Comparison of ENCODE assay signal across 2 cellular contexts in the genomic region with DNA sequence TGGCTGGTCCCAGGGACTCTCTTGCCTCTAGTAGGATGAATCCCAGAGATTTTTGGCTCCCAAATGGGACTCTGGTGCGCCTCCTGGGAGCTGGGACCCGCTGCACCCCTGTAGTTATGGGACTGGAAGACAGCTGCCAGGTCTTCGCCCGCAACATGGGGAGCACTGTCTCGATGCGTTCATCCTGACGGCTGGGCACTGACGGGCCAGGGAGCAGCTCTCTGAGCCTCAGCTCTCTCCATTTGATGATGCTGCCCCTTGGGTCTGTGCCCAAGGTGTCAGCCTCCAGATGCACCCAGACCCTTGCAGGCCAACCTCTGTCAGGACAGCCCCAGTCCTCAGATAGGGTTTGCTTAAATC.
TF ChIP-seq lines count a peak whose summit lies in the region.

No MANE protein-coding gene starts in this region.

TF ChIP-seq in IMR-90, 13 proteins besides CTCF, POLR2A, EP300 and RAD21:
- no peak for TF ChIP-seq MXI1 (IDR thresholded peaks at IDR 0.05; ENCODE audit: borderline replicate concordance, low read depth, low read length)
- no peak for TF ChIP-seq SMC3 (IDR thresholded peaks at IDR 0.05; ENCODE audit: low read depth, low read length)
- TF ChIP-seq RCOR1 (IDR thresholded peaks at IDR 0.05; ENCODE audit: insufficient replicate concordance, low read length), result no peak
- no peak for TF ChIP-seq CHD1 (IDR thresholded peaks at IDR 0.05; ENCODE audit: low read depth, low read length)
- TF ChIP-seq, protein P1, sequence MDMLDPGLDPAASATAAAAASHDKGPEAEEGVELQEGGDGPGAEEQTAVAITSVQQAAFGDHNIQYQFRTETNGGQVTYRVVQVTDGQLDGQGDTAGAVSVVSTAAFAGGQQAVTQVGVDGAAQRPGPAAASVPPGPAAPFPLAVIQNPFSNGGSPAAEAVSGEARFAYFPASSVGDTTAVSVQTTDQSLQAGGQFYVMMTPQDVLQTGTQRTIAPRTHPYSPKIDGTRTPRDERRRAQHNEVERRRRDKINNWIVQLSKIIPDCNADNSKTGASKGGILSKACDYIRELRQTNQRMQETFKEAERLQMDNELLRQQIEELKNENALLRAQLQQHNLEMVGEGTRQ (IDR thresholded peaks at IDR 0.05; ENCODE audit: low read depth, low read length), result no peak
- TF ChIP-seq BHLHE40 (IDR thresholded peaks at IDR 0.05; ENCODE audit: low read depth, low read length), result no peak
- no peak for TF ChIP-seq MAZ (IDR thresholded peaks at IDR 0.05; ENCODE audit: borderline replicate concordance, low read depth, low read length)
- no peak for TF ChIP-seq NFE2L2 (IDR thresholded peaks at IDR 0.05; ENCODE audit: low read depth, low read length)
- no peak for TF ChIP-seq ELK1 (IDR thresholded peaks at IDR 0.05; ENCODE audit: borderline replicate concordance, low read depth, low read length)
- TF ChIP-seq FOS (IDR thresholded peaks at IDR 0.05; ENCODE audit: low read depth, low read length), result no peak
- no peak for TF ChIP-seq CEBPB (IDR thresholded peaks at IDR 0.05; ENCODE audit: low read depth, low read length)
- no peak for TF ChIP-seq RFX5 (IDR thresholded peaks at IDR 0.05; ENCODE audit: low read depth, low read length)

TF ChIP-seq in H1, 55 proteins besides CTCF, POLR2A, EP300 and RAD21:
- no peak for TF ChIP-seq FOSL1 (IDR thresholded peaks at IDR 0.05; ENCODE audit: insufficient read depth, low read depth, low read length)
- no peak for TF ChIP-seq RFX5 (IDR thresholded peaks at IDR 0.05; ENCODE audit: borderline replicate concordance, low read depth, low read length)
- no peak for TF ChIP-seq TAF1 (IDR thresholded peaks at IDR 0.05; ENCODE audit: low read depth, low read length)
